ENCODE assay signal across 13 cellular contexts in the genomic region with DNA sequence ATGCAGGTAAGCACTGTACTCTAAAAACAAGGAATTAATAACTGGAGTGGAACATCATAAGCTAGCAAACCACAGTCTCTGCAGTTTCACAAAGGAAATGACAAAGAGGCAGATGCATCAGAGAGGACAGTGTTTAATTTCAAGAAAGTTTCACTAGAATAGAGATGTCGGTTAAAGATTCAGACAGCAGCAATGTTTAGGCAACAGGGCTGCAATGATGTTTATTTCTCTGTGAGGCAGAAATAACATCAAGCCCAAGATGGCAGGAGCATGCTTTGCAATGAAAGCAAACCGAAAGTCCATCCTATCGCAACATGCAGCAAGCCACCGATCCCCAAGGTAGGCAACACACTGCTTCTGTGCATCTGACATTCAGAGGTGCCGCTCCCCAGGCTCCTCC.
DNase-seq lines count a peak whose midpoint lies in the region; ATAC-seq, FAIRE-seq and TF ChIP-seq lines count a peak whose summit lies in the region.
"Had no signal": no experiment of that assay in that cellular context is flagged by ENCODE, and none has a peak within 500 bp of the region (broad histone marks: within the 10 kb centered on the region; RNA-seq: fewer than 3 reads in every experiment).

No MANE protein-coding gene starts in this region.

- no peak for FAIRE-seq in H54 (lab: Jason Lieb, UNC)

- DNase-seq in H54 (ENCODE audit: insufficient read length, low spot score): no peak
- no peak for DNase-seq in DMS153 (lab: John Stamatoyannopoulos, UW)
- no peak for DNase-seq in COLO829 (ENCODE audit: low spot score)
- DNase-seq: activated CD8-positive, alpha-beta memory T cell treated with anti-CD3 and anti-CD28 coated beads, Interleukin-2, amount 50 U/mL, for 4 hours; Karpas-422; retina; transverse colon had no signal

- ATAC-seq in GM18508 (IDR thresholded peaks at IDR 0.05; ENCODE audit: insufficient read depth, unreplicated experiment) (peak; percentile 61), GM21367 (IDR thresholded peaks at IDR 0.05; ENCODE audit: unreplicated experiment) (peak; percentile 51), HG03139 (IDR thresholded peaks at IDR 0.05; ENCODE audit: unreplicated experiment) (peak; percentile 81), GM18520 (IDR thresholded peaks at IDR 0.05; ENCODE audit: unreplicated experiment) (no peak)

- H3K27ac ChIP-seq in cingulate gyrus (ENCODE audit: low read depth, low read length): peak overlapping the region; percentile 70
- H3K27ac ChIP-seq: ascending aorta, transverse colon had no signal

- TF ChIP-seq POLR2A in H54 (IDR thresholded peaks at IDR 0.05; ENCODE audit: low read depth, low read length): no peak
